ENCODE assay signal across 8 cellular contexts in the genomic region with DNA sequence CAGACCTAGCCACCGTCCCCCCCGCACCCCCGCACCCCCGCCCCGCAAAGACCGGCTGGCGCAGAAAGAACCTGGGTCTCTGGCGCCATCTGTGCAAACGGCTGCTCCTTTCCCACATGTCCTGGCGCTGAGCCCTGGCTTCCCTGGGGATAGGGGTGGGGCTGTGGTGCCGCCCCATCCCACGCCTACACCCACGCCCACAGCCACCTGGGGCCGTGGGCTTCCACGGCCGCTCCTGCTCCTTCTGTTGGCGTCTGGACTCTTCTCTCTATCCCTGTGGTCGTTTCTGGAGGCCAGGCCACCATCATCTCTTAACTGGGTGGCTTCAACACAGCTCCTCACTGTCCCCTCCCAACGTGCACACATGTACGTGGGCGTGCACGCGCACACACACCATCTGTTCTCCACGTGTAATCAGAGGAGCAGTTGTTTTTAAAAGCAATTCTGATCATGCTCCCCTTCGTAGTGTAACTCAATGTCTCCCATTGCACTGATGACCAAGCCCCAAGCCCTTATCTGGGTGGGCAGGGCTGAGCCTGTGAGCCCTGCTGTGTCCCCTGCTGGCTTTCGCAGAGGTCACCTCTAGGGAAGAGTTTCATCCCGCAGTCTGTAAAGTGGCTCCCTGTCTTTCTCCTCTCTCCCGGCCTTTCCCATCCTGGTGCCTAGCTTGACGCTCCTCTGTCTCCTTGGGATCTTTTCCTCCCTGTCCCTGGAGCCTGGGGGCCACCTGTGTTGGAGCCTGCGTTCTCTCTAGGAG. TPM values are rescaled to one million over a fixed set of nuclear protein-coding genes. Genes with fewer than 3 reads are reported as not detected.
DNase-seq lines count a peak whose midpoint lies in the region; ATAC-seq, FAIRE-seq and TF ChIP-seq lines count a peak whose summit lies in the region.

No MANE protein-coding gene starts in this region.

- H3K27ac ChIP-seq in coronary artery, result no peak overlapping the region
- H3K27ac ChIP-seq in pancreas, result no peak overlapping the region

- intact Hi-C loops in pancreas (cut with DNase I), result loop anchor here in 1 of 3 donors (10.0 kb wide), 1 partner anchor 249 kb away; no protein-coding TSS in a partner anchor

- DNase-seq in NCI-H1417 (lab: John Stamatoyannopoulos, UW) (peak in 2 of 3 experiments; percentile 73 to 76), NCI-H1417 treated with DMSO at 0.1 percent for 48 hours (lab: John Stamatoyannopoulos, UW) (no peak), NCI-H524 (lab: John Stamatoyannopoulos, UW) (peak; percentile 94 to 97), coronary artery (ENCODE audit: low spot score) (no peak), pancreas (peak in 5 of 6 donors; percentile 75 to 95 (median 87))
- DNase-seq in stimulated activated naive CD4-positive, alpha-beta T cell treated with Interleukin-2 at 50 U/mL for 16 hours (lab: John Stamatoyannopoulos, UW), result no peak

- H3K4me1 ChIP-seq in pancreas, result peaks cover 0 to 3% (median 0%) of the 10 kb centered on the region in 3 donors

- H3K9me3 ChIP-seq in pancreas, result no peaks in the 10 kb centered on the region

- H3K4me3 ChIP-seq in coronary artery, result peak overlapping the region; percentile 50
- H3K4me3 ChIP-seq in pancreas, result peak overlapping the region in 2 of 4 donors; percentile 11 to 24

- 11 to 14% methylated on average over 30 of the region's 30 CpGs for WGBS in pancreas, 2 donors

- FAIRE-seq in pancreas (lab: Jason Lieb, UNC), result no peak

- H3K36me3 ChIP-seq in pancreas, result no peaks in the 10 kb centered on the region

- ATAC-seq in pancreas, result peak; percentile 87 to 93 (median 88)
- ATAC-seq in GM19351 (IDR thresholded peaks at IDR 0.05; ENCODE audit: unreplicated experiment), result no peak
- ATAC-seq in HG02678 (IDR thresholded peaks at IDR 0.05; ENCODE audit: unreplicated experiment), result no peak

- no peaks in the 10 kb centered on the region for H3K27me3 ChIP-seq in pancreas

- TF ChIP-seq CTCF in coronary artery (IDR thresholded peaks at IDR 0.05) (no peak), pancreas (IDR thresholded peaks at IDR 0.05) (no peak)

RNA-seq across cellular contexts. Expression of gene FAM83D, which starts 31.9 kb away (rescaled TPM):
- total RNA-seq in pancreas, result under 1 TPM in 5 of 6 donors, not detected in 1; 0.06 to 0.34 (median 0.22) TPM
- under 1 TPM; 0.12 to 0.38 TPM for polyA plus RNA-seq in pancreas

Comparison
In these comparisons a context has a peak if more than half of its experiments do, and no peak if none do; other contexts are left out.
1. DNase-seq: peak in NCI-H1417 (2 of 3), NCI-H524 (2 of 2) and pancreas (5 of 6); none in NCI-H1417 treated with DMSO at 0.1 percent for 48 hours (single experiment), coronary artery (single experiment) and stimulated activated naive CD4-positive, alpha-beta T cell treated with Interleukin-2 at 50 U/mL for 16 hours (single experiment).
2. ATAC-seq: peak in pancreas (4 of 4); none in GM19351 (single experiment) and HG02678 (single experiment).